12 cellular contexts compared by ENCODE assay signal in the genomic region with DNA sequence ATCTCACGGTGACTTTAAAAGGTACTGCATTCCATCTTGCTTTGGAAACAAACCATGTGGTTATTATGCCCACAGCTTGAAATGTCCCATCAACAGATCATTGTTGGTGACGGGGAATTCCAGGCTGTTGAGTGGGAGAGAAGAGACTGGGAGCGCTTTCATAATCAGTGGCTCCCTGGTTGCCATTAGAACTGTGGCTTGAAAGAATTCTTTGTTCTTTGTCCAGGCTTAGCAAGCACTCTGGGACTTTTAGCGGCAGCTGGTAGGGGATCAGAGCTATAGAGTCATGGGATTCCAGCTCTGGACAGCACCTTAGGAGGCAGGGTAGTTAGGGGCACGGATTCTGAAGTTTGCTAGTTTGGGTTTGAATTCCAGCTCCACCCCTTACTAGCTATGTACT. TPM values are rescaled to one million over a fixed set of nuclear protein-coding genes. Genes with fewer than 3 reads are reported as not detected.
A peak's percentile ranks its signal among the peaks of the same experiment; 100 is the strongest.
DNase-seq lines count a peak whose midpoint lies in the region; ATAC-seq and TF ChIP-seq lines count a peak whose summit lies in the region.
"Had no signal": no experiment of that assay in that cellular context is flagged by ENCODE, and none has a peak within 500 bp of the region (broad histone marks: within the 10 kb centered on the region; RNA-seq: fewer than 3 reads in every experiment).

No MANE protein-coding gene starts in this region.

- no peak overlapping the region for H4K91ac ChIP-seq in trophoblast cell (ENCODE audit: low read depth, low read length)

- H3K79me1 ChIP-seq in trophoblast cell (ENCODE audit: low read length): peaks cover 5% of the 10 kb centered on the region

- H3K79me2 ChIP-seq in trophoblast cell (ENCODE audit: control insufficient read depth, insufficient read depth, low read length, poor library complexity): no peaks in the 10 kb centered on the region

- no peak overlapping the region for H2AK5ac ChIP-seq in trophoblast cell (ENCODE audit: low read length)

- H3K36me3 ChIP-seq in adipocyte (ENCODE audit: control insufficient read depth, insufficient read depth, low read length, severe bottlenecking): no peaks in the 10 kb centered on the region
- H3K36me3 ChIP-seq in cardiac muscle cell: no peaks in the 10 kb centered on the region
- no peaks in the 10 kb centered on the region for H3K36me3 ChIP-seq in trophoblast cell (ENCODE audit: control insufficient read depth in 1 of 2, insufficient read depth in 2 of 2, low read length in 2 of 2)

- H3K9me3 ChIP-seq in adipocyte (ENCODE audit: control insufficient read depth, low read length): no peaks in the 10 kb centered on the region
- no peaks in the 10 kb centered on the region for H3K9me3 ChIP-seq in cardiac muscle cell (ENCODE audit: low read depth)
- no peaks in the 10 kb centered on the region for H3K9me3 ChIP-seq in trophoblast cell (ENCODE audit: insufficient read depth, low read depth, low read length)

- no peak overlapping the region for H4K12ac ChIP-seq in trophoblast cell (ENCODE audit: low read depth, low read length)

- DNase-seq in Calu3: peak; percentile 57
- DNase-seq in adipocyte (ENCODE audit: low read depth): peak; percentile 37
- DNase-seq in cardiac muscle cell (ENCODE audit: low read depth in 1 of 2, low spot score in 1 of 2): peak; percentile 15 to 76
- DNase-seq in trophoblast cell: peak; percentile 70 to 84
- no peak for DNase-seq in DMS153 (lab: John Stamatoyannopoulos, UW)
- DNase-seq in GOT3 (lab: John Stamatoyannopoulos, UW): no peak
- DNase-seq: activated naive CD4-positive, alpha-beta T cell treated with anti-CD3 and anti-CD28 coated beads, Interleukin-2, amount 10 ng/mL, durations not matched to agents 7 days and 5 days; DND-41; NCI-H524 had no signal

- no TSS peak for BruUV-seq in Calu3 (replicated peaks; lab: Mats Ljungman, UMichigan)

- H3K36me3 Mint-ChIP-seq in Calu3 (ENCODE audit: insufficient read depth, unreplicated experiment): peaks cover 17% of the 10 kb centered on the region
- H3K36me3 Mint-ChIP-seq: activated naive CD4-positive, alpha-beta T cell treated with anti-CD3 and anti-CD28 coated beads, Interleukin-2, amount 10 ng/mL, durations not matched to agents 7 days and 5 days had no signal

- no peak overlapping the region for H3K9ac ChIP-seq in adipocyte (ENCODE audit: low read length)
- no peak overlapping the region for H3K9ac ChIP-seq in trophoblast cell (ENCODE audit: low read length)

- H3K4me2 ChIP-seq in trophoblast cell (ENCODE audit: low read length): no peak overlapping the region

- H3K23ac ChIP-seq in trophoblast cell (ENCODE audit: low read length): no peak overlapping the region

- H3K27ac ChIP-seq in cardiac muscle cell (no peak overlapping the region), trophoblast cell (ENCODE audit: low read depth, low read length) (peak overlapping the region; percentile 78)

- H3K27ac Mint-ChIP-seq in Calu3 (ENCODE audit: unreplicated experiment): peak overlapping the region; percentile 60
- H3K27ac Mint-ChIP-seq: activated naive CD4-positive, alpha-beta T cell treated with anti-CD3 and anti-CD28 coated beads, Interleukin-2, amount 10 ng/mL, durations not matched to agents 7 days and 5 days had no signal

- intact Hi-C loops in Calu3 (cut with micrococcal nuclease; ENCODE audit: unreplicated experiment): no loop called here

- peak overlapping the region; percentile 16 for H3K4me3 Mint-ChIP-seq in Calu3 (ENCODE audit: low read depth, unreplicated experiment)
- H3K4me3 Mint-ChIP-seq: activated naive CD4-positive, alpha-beta T cell treated with anti-CD3 and anti-CD28 coated beads, Interleukin-2, amount 10 ng/mL, durations not matched to agents 7 days and 5 days had no signal

- H3K18ac ChIP-seq in trophoblast cell (ENCODE audit: low read length): no peak overlapping the region

- no peak for TF ChIP-seq CTCF in Calu3 (IDR thresholded peaks at IDR 0.05; ENCODE audit: unreplicated experiment)
- no peak for TF ChIP-seq CTCF in cardiac muscle cell (IDR thresholded peaks at IDR 0.05; ENCODE audit: low read depth, low read length)

- H3K4me3 ChIP-seq in adipocyte (ENCODE audit: low read length): no peak overlapping the region
- no peak overlapping the region for H3K4me3 ChIP-seq in cardiac muscle cell
- H3K4me3 ChIP-seq in trophoblast cell (ENCODE audit: low read depth, low read length): no peak overlapping the region

- no peak overlapping the region for H3K4ac ChIP-seq in trophoblast cell (ENCODE audit: low read depth, low read length)

- H2BK120ac ChIP-seq in trophoblast cell (ENCODE audit: insufficient read depth, low read length, poor library complexity): no peak overlapping the region

- H2BK12ac ChIP-seq in trophoblast cell (ENCODE audit: low read length): no peak overlapping the region

- no peak overlapping the region for H3K14ac ChIP-seq in trophoblast cell (ENCODE audit: low read length)

- H3K4me1 ChIP-seq in adipocyte (ENCODE audit: control insufficient read depth, insufficient read depth, low read length) (peaks cover 20% of the 10 kb centered on the region), cardiac muscle cell (ENCODE audit: low read depth) (no peaks in the 10 kb centered on the region), trophoblast cell (ENCODE audit: control insufficient read depth in 1 of 2, insufficient read depth in 2 of 2, low read length in 2 of 2) (peaks cover 0 to 15% of the 10 kb centered on the region in 2 experiments)

- peaks cover 3% of the 10 kb centered on the region for H3K9me3 Mint-ChIP-seq in Calu3 (ENCODE audit: low read depth, unreplicated experiment)
- H3K9me3 Mint-ChIP-seq: activated naive CD4-positive, alpha-beta T cell treated with anti-CD3 and anti-CD28 coated beads, Interleukin-2, amount 10 ng/mL, durations not matched to agents 7 days and 5 days had no signal

- H3K4me1 Mint-ChIP-seq in Calu3 (ENCODE audit: low read depth, unreplicated experiment): peaks cover 53% of the 10 kb centered on the region

- CTCF ChIA-PET in Calu3 (lab: Charles Lee): interaction anchor here (1.4 to 1.7 kb wide), 2 partner anchors 10 to 73 kb away, joined by 4 read pairs; a partner anchor contains a TSS

- whole genome bisulfite sequencing in trophoblast cell (ENCODE audit: extremely low coverage, insufficient coverage, insufficient read length): no CpG with 5 or more reads among the region's 5 CpGs

- no peak for ATAC-seq in HG02870 (IDR thresholded peaks at IDR 0.05; ENCODE audit: unreplicated experiment)
- no peak for ATAC-seq in GM18867 (IDR thresholded peaks at IDR 0.05; ENCODE audit: unreplicated experiment)

- H4K8ac ChIP-seq in trophoblast cell (ENCODE audit: low read depth, low read length): no peak overlapping the region

- H2BK5ac ChIP-seq in trophoblast cell (ENCODE audit: low read depth, low read length, poor library complexity): no peak overlapping the region

- no peaks in the 10 kb centered on the region for H3K27me3 Mint-ChIP-seq in Calu3 (ENCODE audit: unreplicated experiment)

- no peak overlapping the region for H2AFZ ChIP-seq in trophoblast cell (ENCODE audit: insufficient read depth, low read length, poor library complexity)

- H3K27me3 ChIP-seq in adipocyte (replicated peaks; ENCODE audit: control insufficient read depth, insufficient read depth, low read length): no peaks in the 10 kb centered on the region
- H3K27me3 ChIP-seq in cardiac muscle cell: no peaks in the 10 kb centered on the region
- no peaks in the 10 kb centered on the region for H3K27me3 ChIP-seq in trophoblast cell (ENCODE audit: insufficient read depth, low read length)

RNA-seq across cellular contexts. Expression of a gene that starts 22.0 kb away (rescaled TPM):
- total RNA-seq in Calu3 (2022): not detected in 2 replicates
- total RNA-seq in cardiac muscle cell: not detected in 2 replicates
- not detected in 2 replicates for polyA plus RNA-seq in cardiac muscle cell
- polyA plus RNA-seq in trophoblast cell (2013): 0.04 and 0.12 TPM in 2 replicates
- total RNA-seq: urinary bladder had no signal
- polyA plus RNA-seq: urinary bladder had no signal

Comparison
In these comparisons a context has a peak if more than half of its experiments do, and no peak if none do; other contexts are left out.
1. DNase-seq: peak in Calu3 (single experiment), adipocyte (single experiment), cardiac muscle cell (2 of 2) and trophoblast cell (2 of 2); none in DMS153 (single experiment) and GOT3 (single experiment).